ENCODE assay signal across 1 cellular context in genomic region chr6:33847078-33847477, GRCh38.
TF ChIP-seq lines count a peak whose summit lies in the region.

No MANE protein-coding gene starts in this region.

TF ChIP-seq in K562, 482 proteins besides CTCF, POLR2A, EP300 and RAD21:
- TF ChIP-seq KHSRP (IDR thresholded peaks at IDR 0.05) (no peak), CBFA2T3 (IDR thresholded peaks at IDR 0.05) (peak; percentile 66)
TF ChIP-seq in K562: peak in this region for 1.
